In genomic region chr14:74018704-74019407, GRCh38 we compare ENCODE assay signal across 8 cellular contexts. TPM values are rescaled to one million over a fixed set of nuclear protein-coding genes. Genes with fewer than 3 reads are reported as not detected.
DNase-seq lines count a peak whose midpoint lies in the region; ATAC-seq and TF ChIP-seq lines count a peak whose summit lies in the region.

A gene with protein sequence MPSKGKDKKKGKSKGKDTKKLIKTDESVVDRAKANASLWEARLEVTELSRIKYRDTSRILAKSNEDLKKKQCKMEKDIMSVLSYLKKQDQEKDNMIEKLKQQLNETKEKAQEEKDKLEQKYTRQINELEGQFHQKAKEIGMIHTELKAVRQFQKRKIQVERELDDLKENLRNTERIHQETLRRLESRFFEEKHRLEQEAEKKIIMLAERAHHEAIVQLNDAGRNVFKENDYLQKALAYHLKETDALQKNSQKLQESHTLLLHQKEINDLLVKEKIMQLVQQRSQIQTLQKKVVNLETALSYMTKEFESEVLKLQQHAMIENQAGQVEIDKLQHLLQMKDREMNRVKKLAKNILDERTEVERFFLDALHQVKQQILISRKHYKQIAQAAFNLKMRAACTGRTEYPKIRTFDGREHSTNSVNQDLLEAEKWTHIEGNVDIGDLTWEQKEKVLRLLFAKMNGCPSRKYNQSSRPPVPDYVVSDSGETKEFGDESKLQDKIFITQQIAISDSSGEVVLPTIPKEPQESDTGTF (plus strand): TSS chr14:74019349. CDS start chr14:74019479, 130 bp downstream.
A gene with protein sequence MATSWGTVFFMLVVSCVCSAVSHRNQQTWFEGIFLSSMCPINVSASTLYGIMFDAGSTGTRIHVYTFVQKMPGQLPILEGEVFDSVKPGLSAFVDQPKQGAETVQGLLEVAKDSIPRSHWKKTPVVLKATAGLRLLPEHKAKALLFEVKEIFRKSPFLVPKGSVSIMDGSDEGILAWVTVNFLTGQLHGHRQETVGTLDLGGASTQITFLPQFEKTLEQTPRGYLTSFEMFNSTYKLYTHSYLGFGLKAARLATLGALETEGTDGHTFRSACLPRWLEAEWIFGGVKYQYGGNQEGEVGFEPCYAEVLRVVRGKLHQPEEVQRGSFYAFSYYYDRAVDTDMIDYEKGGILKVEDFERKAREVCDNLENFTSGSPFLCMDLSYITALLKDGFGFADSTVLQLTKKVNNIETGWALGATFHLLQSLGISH (minus strand): TSS chr14:74019288. CDS start chr14:73988102, 31,186 bp downstream.

- TF ChIP-seq CTCF in BE2C (IDR thresholded peaks at IDR 0.05; ENCODE audit: low read depth, low read length) (no peak), lower leg skin (IDR thresholded peaks at IDR 0.05) (no peak)

- TF ChIP-seq POLR2A in lower leg skin (IDR thresholded peaks at IDR 0.05), result peak in 1 of 2 donors; percentile 11

- DNase-seq in BE2C (peak; percentile 90), NCI-H748 (lab: John Stamatoyannopoulos, UW; ENCODE audit: unreplicated experiment) (peak; percentile 92), dermis blood vessel endothelial cell (peak; percentile 92), lower leg skin (ENCODE audit: low spot score in 2 of 2) (peak; percentile 69 to 95)
- peak; percentile 74 to 78 for DNase-seq in activated CD4-positive, alpha-beta T cell treated with anti-CD3 and anti-CD28 coated beads, Interleukin-2, amount 50 U/mL, for 4 hours
- DNase-seq in stimulated activated CD4-positive, alpha-beta T cell treated with anti-CD3 and anti-CD28 coated beads, Interleukin-4, amount 100 ng/mL, for 24 hours, result peak; percentile 84

- ATAC-seq in GM19324 (IDR thresholded peaks at IDR 0.05; ENCODE audit: low FRiP score, unreplicated experiment) (peak; percentile 95), HG03460 (IDR thresholded peaks at IDR 0.05; ENCODE audit: unreplicated experiment) (peak; percentile 80)

- H3K4me3 ChIP-seq in BE2C (ENCODE audit: low read depth, low read length) (peak within 1 kb of the TSS; percentile 96), lower leg skin (ENCODE audit: low read depth, poor library complexity, severe bottlenecking) (peak within 1 kb of the TSS; percentile 88)

- no peaks in the 10 kb centered on the region for H3K4me1 ChIP-seq in BE2C

- 0 to 1% methylated on average over 58 to 63 of the region's 86 CpGs for WGBS in lower leg skin, 2 donors

- H3K36me3 ChIP-seq in BE2C, result no peaks in the 10 kb centered on the region

- intact Hi-C loops in lower leg skin (cut with DNase I; ENCODE audit: low total_unique reads), result no loop called here

- no peaks in the 10 kb centered on the region; the same call in 1 of the 2 replicates for H3K9me3 ChIP-seq in BE2C

- H3K27me3 ChIP-seq in BE2C, result no peaks in the 10 kb centered on the region

RNA-seq across cellular contexts. Expression of the first gene that starts in this region (rescaled TPM):
- 0.59 TPM for polyA plus RNA-seq in BE2C (2012; ENCODE audit: insufficient read depth, insufficient read length, low read depth)
- total RNA-seq in dermis blood vessel endothelial cell (1.3 and 2.6 TPM in 2 replicates), lower leg skin (1 to 10 TPM; 2.1 to 9.1 (median 3.7) TPM)

RNA-seq across cellular contexts. Expression of the second gene that starts in this region (rescaled TPM):
- 8.3 TPM for polyA plus RNA-seq in BE2C (2012; ENCODE audit: insufficient read depth, insufficient read length, low read depth)
- total RNA-seq in dermis blood vessel endothelial cell (9.9 and 14.8 TPM in 2 replicates), lower leg skin (10 to 100 TPM in 2 of 4 donors, 1 to 10 TPM in 2; 3.9 to 16.9 (median 10.8) TPM)

Comparison
In these comparisons a context has a peak if more than half of its experiments do, and no peak if none do; other contexts are left out.
1. Peak in every context shown above with its lines: DNase-seq, ATAC-seq and H3K4me3 ChIP-seq.